Comparison of ENCODE assay signal across 1 cellular context in genomic region chr9:4662108-4662988, GRCh38.
TF ChIP-seq lines count a peak whose summit lies in the region.

Gene PLPP6, plus strand, starts transcription at chr9:4662294. Its CDS starts 82 bp downstream, at chr9:4662376.

TF ChIP-seq in K562, 482 proteins besides CTCF, POLR2A, EP300 and RAD21 (continued from another document and continues in another):
- TF ChIP-seq, protein P1, sequence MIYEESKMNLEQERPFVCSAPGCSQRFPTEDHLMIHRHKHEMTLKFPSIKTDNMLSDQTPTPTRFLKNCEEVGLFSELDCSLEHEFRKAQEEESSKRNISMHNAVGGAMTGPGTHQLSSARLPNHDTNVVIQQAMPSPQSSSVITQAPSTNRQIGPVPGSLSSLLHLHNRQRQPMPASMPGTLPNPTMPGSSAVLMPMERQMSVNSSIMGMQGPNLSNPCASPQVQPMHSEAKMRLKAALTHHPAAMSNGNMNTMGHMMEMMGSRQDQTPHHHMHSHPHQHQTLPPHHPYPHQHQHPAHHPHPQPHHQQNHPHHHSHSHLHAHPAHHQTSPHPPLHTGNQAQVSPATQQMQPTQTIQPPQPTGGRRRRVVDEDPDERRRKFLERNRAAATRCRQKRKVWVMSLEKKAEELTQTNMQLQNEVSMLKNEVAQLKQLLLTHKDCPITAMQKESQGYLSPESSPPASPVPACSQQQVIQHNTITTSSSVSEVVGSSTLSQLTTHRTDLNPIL (CRISPR knock-in tag; IDR thresholded peaks at IDR 0.05), result no peak
- TF ChIP-seq CEBPZ (IDR thresholded peaks at IDR 0.05; ENCODE audit: borderline replicate concordance, low read depth, low read length), result no peak
- TF ChIP-seq ZNF586 (CRISPR knock-in tag; conservative IDR thresholded peaks at IDR 0.05), result no peak
- no peak for TF ChIP-seq CSDE1 (IDR thresholded peaks at IDR 0.05)
- no peak for TF ChIP-seq NCOA2 (IDR thresholded peaks at IDR 0.05; ENCODE audit: partially characterized antibody in 2 of 2)
- TF ChIP-seq SNIP1 (IDR thresholded peaks at IDR 0.05; ENCODE audit: low read depth), result no peak
- TF ChIP-seq DNMT1 (IDR thresholded peaks at IDR 0.05), result no peak
- peak; percentile 29 for TF ChIP-seq SP2 (IDR thresholded peaks at IDR 0.05; ENCODE audit: extremely low read depth, low read depth, low read length, poor library complexity, severe bottlenecking)
- no peak for TF ChIP-seq MTF1 (CRISPR knock-in tag; IDR thresholded peaks at IDR 0.05; ENCODE audit: borderline replicate concordance)
- no peak for TF ChIP-seq POLR2AphosphoS2 (IDR thresholded peaks at IDR 0.05; ENCODE audit: low read length)
- TF ChIP-seq NFRKB (IDR thresholded peaks at IDR 0.05; ENCODE audit: low read depth), result no peak
- TF ChIP-seq SMC3 (conservative IDR thresholded peaks at IDR 0.05; ENCODE audit: insufficient read depth, low read depth, low read length), result peak; percentile 52; the same call in 1 of the 2 replicates
- TF ChIP-seq ZNF134 (CRISPR knock-in tag; conservative IDR thresholded peaks at IDR 0.05), result no peak
- TF ChIP-seq NFE2 (IDR thresholded peaks at IDR 0.05; ENCODE audit: low read depth), result no peak
- no peak for TF ChIP-seq GMEB1 (CRISPR knock-in tag; IDR thresholded peaks at IDR 0.05)
- no peak for TF ChIP-seq SRSF1 (IDR thresholded peaks at IDR 0.05; ENCODE audit: low read depth, low read length)
- TF ChIP-seq PRMT5 (CRISPR knock-in tag; IDR thresholded peaks at IDR 0.05), result no peak
- TF ChIP-seq ZNF184 (CRISPR knock-in tag; IDR thresholded peaks at IDR 0.05), result no peak
- no peak for TF ChIP-seq SMARCA4 (IDR thresholded peaks at IDR 0.05)
- no peak for TF ChIP-seq RBM14 (IDR thresholded peaks at IDR 0.05; ENCODE audit: borderline replicate concordance, insufficient read depth, low read depth, low read length)
- TF ChIP-seq ZNF124 (CRISPR knock-in tag; IDR thresholded peaks at IDR 0.05), result no peak
- TF ChIP-seq ETV1 (tag; conservative IDR thresholded peaks at IDR 0.05; ENCODE audit: low read depth), result peak; percentile 52; the same call in 1 of the 2 replicates
- TF ChIP-seq PTRF (tag; IDR thresholded peaks at IDR 0.05), result no peak
- no peak for TF ChIP-seq TFAM (CRISPR knock-in tag; conservative IDR thresholded peaks at IDR 0.05)
- no peak for TF ChIP-seq TBL1XR1 (IDR thresholded peaks at IDR 0.05; ENCODE audit: low read length in 2 of 2)
- TF ChIP-seq ZNF282 (CRISPR knock-in tag; IDR thresholded peaks at IDR 0.05), result no peak
- TF ChIP-seq ZFP91 (CRISPR knock-in tag; IDR thresholded peaks at IDR 0.05), result no peak
- no peak for TF ChIP-seq HMG20B (CRISPR knock-in tag; IDR thresholded peaks at IDR 0.05)
- no peak for TF ChIP-seq SMAD3 (CRISPR knock-in tag; conservative IDR thresholded peaks at IDR 0.05)
- no peak for TF ChIP-seq NFYB (IDR thresholded peaks at IDR 0.05; ENCODE audit: extremely low read depth, insufficient read length)
- no peak for TF ChIP-seq CBX3 (IDR thresholded peaks at IDR 0.05; ENCODE audit: borderline replicate concordance in 1 of 2, low read length in 2 of 2)
- no peak for TF ChIP-seq ZBTB8A (IDR thresholded peaks at IDR 0.05; ENCODE audit: partially characterized antibody)
- no peak for TF ChIP-seq ZNF174 (CRISPR knock-in tag; IDR thresholded peaks at IDR 0.05)
- TF ChIP-seq, protein P2, sequence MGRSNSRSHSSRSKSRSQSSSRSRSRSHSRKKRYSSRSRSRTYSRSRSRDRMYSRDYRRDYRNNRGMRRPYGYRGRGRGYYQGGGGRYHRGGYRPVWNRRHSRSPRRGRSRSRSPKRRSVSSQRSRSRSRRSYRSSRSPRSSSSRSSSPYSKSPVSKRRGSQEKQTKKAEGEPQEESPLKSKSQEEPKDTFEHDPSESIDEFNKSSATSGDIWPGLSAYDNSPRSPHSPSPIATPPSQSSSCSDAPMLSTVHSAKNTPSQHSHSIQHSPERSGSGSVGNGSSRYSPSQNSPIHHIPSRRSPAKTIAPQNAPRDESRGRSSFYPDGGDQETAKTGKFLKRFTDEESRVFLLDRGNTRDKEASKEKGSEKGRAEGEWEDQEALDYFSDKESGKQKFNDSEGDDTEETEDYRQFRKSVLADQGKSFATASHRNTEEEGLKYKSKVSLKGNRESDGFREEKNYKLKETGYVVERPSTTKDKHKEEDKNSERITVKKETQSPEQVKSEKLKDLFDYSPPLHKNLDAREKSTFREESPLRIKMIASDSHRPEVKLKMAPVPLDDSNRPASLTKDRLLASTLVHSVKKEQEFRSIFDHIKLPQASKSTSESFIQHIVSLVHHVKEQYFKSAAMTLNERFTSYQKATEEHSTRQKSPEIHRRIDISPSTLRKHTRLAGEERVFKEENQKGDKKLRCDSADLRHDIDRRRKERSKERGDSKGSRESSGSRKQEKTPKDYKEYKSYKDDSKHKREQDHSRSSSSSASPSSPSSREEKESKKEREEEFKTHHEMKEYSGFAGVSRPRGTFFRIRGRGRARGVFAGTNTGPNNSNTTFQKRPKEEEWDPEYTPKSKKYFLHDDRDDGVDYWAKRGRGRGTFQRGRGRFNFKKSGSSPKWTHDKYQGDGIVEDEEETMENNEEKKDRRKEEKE (IDR thresholded peaks at IDR 0.05; ENCODE audit: borderline replicate concordance in 1 of 2, control insufficient read depth in 1 of 2, low read depth in 2 of 2, low read length in 1 of 2), result no peak
- TF ChIP-seq ELF4 (CRISPR knock-in tag; IDR thresholded peaks at IDR 0.05), result peak; percentile 91
- no peak for TF ChIP-seq SRSF9 (IDR thresholded peaks at IDR 0.05; ENCODE audit: borderline replicate concordance, low read depth, low read length)
- no peak for TF ChIP-seq ZNF354B (CRISPR knock-in tag; IDR thresholded peaks at IDR 0.05)
- TF ChIP-seq, protein P3, sequence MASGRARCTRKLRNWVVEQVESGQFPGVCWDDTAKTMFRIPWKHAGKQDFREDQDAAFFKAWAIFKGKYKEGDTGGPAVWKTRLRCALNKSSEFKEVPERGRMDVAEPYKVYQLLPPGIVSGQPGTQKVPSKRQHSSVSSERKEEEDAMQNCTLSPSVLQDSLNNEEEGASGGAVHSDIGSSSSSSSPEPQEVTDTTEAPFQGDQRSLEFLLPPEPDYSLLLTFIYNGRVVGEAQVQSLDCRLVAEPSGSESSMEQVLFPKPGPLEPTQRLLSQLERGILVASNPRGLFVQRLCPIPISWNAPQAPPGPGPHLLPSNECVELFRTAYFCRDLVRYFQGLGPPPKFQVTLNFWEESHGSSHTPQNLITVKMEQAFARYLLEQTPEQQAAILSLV (tag; IDR thresholded peaks at IDR 0.05), result no peak
- TF ChIP-seq FOXK1 (CRISPR knock-in tag; IDR thresholded peaks at IDR 0.05; ENCODE audit: borderline replicate concordance), result no peak
- TF ChIP-seq ADNP (tag; IDR thresholded peaks at IDR 0.05), result no peak
- TF ChIP-seq REST (CRISPR knock-in tag; IDR thresholded peaks at IDR 0.05; ENCODE audit: low read depth), result no peak
- TF ChIP-seq TGIF2 (CRISPR knock-in tag; IDR thresholded peaks at IDR 0.05), result no peak
- no peak for TF ChIP-seq POLR3A (IDR thresholded peaks at IDR 0.05; ENCODE audit: borderline replicate concordance, extremely low read depth, insufficient read depth, insufficient read length)
- TF ChIP-seq PTTG1 (tag; IDR thresholded peaks at IDR 0.05; ENCODE audit: low read depth), result no peak
- TF ChIP-seq CEBPG (CRISPR knock-in tag; IDR thresholded peaks at IDR 0.05), result peak; percentile 46; the same call in 1 of the 2 replicates
- no peak for TF ChIP-seq CEBPG (tag; conservative IDR thresholded peaks at IDR 0.05 in 1 of 2, IDR thresholded peaks at IDR 0.05 in 1 of 2)
- no peak for TF ChIP-seq ZNF41 (CRISPR knock-in tag; conservative IDR thresholded peaks at IDR 0.05)
- no peak for TF ChIP-seq RBM15 (IDR thresholded peaks at IDR 0.05; ENCODE audit: insufficient read depth, low read length)
- TF ChIP-seq, protein P4, sequence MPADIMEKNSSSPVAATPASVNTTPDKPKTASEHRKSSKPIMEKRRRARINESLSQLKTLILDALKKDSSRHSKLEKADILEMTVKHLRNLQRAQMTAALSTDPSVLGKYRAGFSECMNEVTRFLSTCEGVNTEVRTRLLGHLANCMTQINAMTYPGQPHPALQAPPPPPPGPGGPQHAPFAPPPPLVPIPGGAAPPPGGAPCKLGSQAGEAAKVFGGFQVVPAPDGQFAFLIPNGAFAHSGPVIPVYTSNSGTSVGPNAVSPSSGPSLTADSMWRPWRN (IDR thresholded peaks at IDR 0.05; ENCODE audit: low read depth), result no peak
- TF ChIP-seq ETV6 (IDR thresholded peaks at IDR 0.05; ENCODE audit: borderline replicate concordance in 1 of 2, low read depth in 2 of 2, low read length in 1 of 2), result no peak
- TF ChIP-seq ETV6 (CRISPR knock-in tag; IDR thresholded peaks at IDR 0.05; ENCODE audit: borderline replicate concordance), result no peak
- TF ChIP-seq NELFE (IDR thresholded peaks at IDR 0.05; ENCODE audit: insufficient read depth, insufficient read length), result no peak
- no peak for TF ChIP-seq ZNF79 (CRISPR knock-in tag; IDR thresholded peaks at IDR 0.05; ENCODE audit: low read depth)
- TF ChIP-seq GATAD2A (IDR thresholded peaks at IDR 0.05), result no peak
- peak; percentile 78 for TF ChIP-seq RBBP5 (IDR thresholded peaks at IDR 0.05; ENCODE audit: borderline replicate concordance, insufficient read depth, low read length, poor library complexity, severe bottlenecking)
- TF ChIP-seq MEF2D (tag; conservative IDR thresholded peaks at IDR 0.05; ENCODE audit: low read depth), result no peak
